10 cellular contexts compared by ENCODE assay signal in the genomic region with DNA sequence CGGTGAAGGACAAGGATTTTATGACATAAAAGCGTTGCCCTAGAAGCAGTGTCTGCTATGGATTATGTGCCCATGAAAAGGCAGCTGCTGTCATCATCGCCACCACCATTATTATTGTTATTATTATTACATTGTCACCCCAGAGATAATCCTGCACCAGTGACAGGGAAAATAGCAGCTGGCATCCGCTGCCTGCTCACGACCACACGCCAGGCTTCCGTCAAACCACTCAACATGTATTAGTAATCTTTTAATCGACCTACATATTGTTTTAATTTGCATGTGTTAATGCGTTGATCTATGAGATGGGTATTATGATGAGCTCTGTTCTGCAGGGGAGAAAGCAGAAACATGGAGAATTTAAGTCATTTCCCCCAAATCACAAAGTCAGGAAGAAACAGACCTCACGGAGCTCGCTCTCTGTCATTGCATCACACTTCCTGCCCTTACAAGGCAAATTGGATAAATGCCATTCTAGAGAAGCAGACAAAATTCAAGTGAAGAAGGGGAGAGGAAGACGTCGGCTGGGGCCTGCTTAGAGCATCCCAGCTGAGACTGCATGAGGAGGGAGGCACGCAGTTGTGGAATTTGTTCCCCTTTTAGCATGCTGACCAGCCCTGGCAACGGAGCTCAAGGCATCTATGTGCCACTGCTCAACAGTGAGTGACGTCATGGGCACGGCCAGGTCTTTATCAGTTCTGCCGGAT. TPM values are rescaled to one million over a fixed set of nuclear protein-coding genes. Genes with fewer than 3 reads are reported as not detected.
A peak's percentile ranks its signal among the peaks of the same experiment; 100 is the strongest.
DNase-seq lines count a peak whose midpoint lies in the region; ATAC-seq and TF ChIP-seq lines count a peak whose summit lies in the region.
"Had no signal": no experiment of that assay in that cellular context is flagged by ENCODE, and none has a peak within 500 bp of the region (broad histone marks: within the 10 kb centered on the region; RNA-seq: fewer than 3 reads in every experiment).

A gene with protein sequence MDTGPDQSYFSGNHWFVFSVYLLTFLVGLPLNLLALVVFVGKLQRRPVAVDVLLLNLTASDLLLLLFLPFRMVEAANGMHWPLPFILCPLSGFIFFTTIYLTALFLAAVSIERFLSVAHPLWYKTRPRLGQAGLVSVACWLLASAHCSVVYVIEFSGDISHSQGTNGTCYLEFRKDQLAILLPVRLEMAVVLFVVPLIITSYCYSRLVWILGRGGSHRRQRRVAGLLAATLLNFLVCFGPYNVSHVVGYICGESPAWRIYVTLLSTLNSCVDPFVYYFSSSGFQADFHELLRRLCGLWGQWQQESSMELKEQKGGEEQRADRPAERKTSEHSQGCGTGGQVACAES (plus strand): TSS at position 594 of the 707 bp plus-strand sequence. CDS start 431 bp downstream, outside the sequence.

- H3K9me2 ChIP-seq in Loucy (replicated peaks; ENCODE audit: low read depth, low read length), result no peaks in the 10 kb centered on the region

- H3K27ac Mint-ChIP-seq in CD14-positive monocyte, result peak within 1 kb of the TSS; percentile 55 to 90 (median 85)

- H3K27me3 ChIP-seq in Loucy (ENCODE audit: insufficient read depth, low read length, poor library complexity, severe bottlenecking), result no peaks in the 10 kb centered on the region

- TF ChIP-seq CTCF in CD14-positive monocyte (IDR thresholded peaks at IDR 0.05) (no peak), Loucy (conservative IDR thresholded peaks at IDR 0.05; ENCODE audit: low read length) (no peak), choroid plexus epithelial cell (conservative IDR thresholded peaks at IDR 0.05; ENCODE audit: low read depth, low read length) (no peak)

- no peaks in the 10 kb centered on the region for H3K9me3 ChIP-seq in Loucy (ENCODE audit: insufficient read depth, low read depth, low read length)

- ATAC-seq in HG02840 (IDR thresholded peaks at IDR 0.05; ENCODE audit: low FRiP score, unreplicated experiment), result no peak

- H3K36me3 ChIP-seq in Loucy (ENCODE audit: insufficient read depth, low read length), result no peaks in the 10 kb centered on the region

- no peaks in the 10 kb centered on the region for H3K79me2 ChIP-seq in Loucy (ENCODE audit: insufficient read depth, low read length)

- no peak within 1 kb of the TSS for H3K4me3 ChIP-seq in Loucy (ENCODE audit: low read length, poor library complexity, severe bottlenecking)
- no peak within 1 kb of the TSS for H3K4me3 ChIP-seq in choroid plexus epithelial cell (ENCODE audit: low read depth, low read length)

- H3K9me3 Mint-ChIP-seq in CD14-positive monocyte, result no peaks in the 10 kb centered on the region

- H3K4me1 ChIP-seq in Loucy (ENCODE audit: insufficient read depth, low read length, poor library complexity, severe bottlenecking), result peaks cover 3% of the 10 kb centered on the region

- H3F3A ChIP-seq in Loucy (ENCODE audit: low read depth), result no peaks in the 10 kb centered on the region

- H3K4me3 Mint-ChIP-seq in CD14-positive monocyte, result peak within 1 kb of the TSS in 1 of 2 donors; percentile 36

- peaks cover 0 to 14% (median 6%) of the 10 kb centered on the region in 3 donors for H3K27me3 Mint-ChIP-seq in CD14-positive monocyte (ENCODE audit: low read depth in 3 of 3)

- H3K4me2 ChIP-seq in Loucy (ENCODE audit: low read depth, low read length, poor library complexity, severe bottlenecking), result no peak within 1 kb of the TSS

- no peak within 1 kb of the TSS for H3K9ac ChIP-seq in Loucy (ENCODE audit: low read depth, low read length, poor library complexity, severe bottlenecking)

- H2AFZ ChIP-seq in Loucy (ENCODE audit: low read length), result 0 out of 2 replicates have a peak within 1 kb of the TSS, but pooled peaks have one; percentile 41

- H4K20me1 ChIP-seq in Loucy (ENCODE audit: insufficient read depth, low read length, poor library complexity, severe bottlenecking), result no peaks in the 10 kb centered on the region

- peaks cover 21% of the 10 kb centered on the region for H3K4me1 Mint-ChIP-seq in CD14-positive monocyte

- intact Hi-C loops in CD14-positive monocyte (cut with micrococcal nuclease), result loop anchor here (10.0 kb wide), 2 partner anchors 53 to 137 kb away; a partner anchor contains a TSS

- peak; percentile 90 for DNase-seq in CD14-positive monocyte (ENCODE audit: low spot score)
- peak; percentile 69 for DNase-seq in choroid plexus epithelial cell (ENCODE audit: low read depth)
- peak; percentile 42 for DNase-seq in midbrain (lab: John Stamatoyannopoulos, UW)
- DNase-seq in central memory CD4-positive, alpha-beta T cell, result no peak
- DNase-seq in NCI-H2171 treated with DMSO at 0.1 percent for 48 hours (lab: John Stamatoyannopoulos, UW), result no peak
- no peak for DNase-seq in stimulated activated CD4-positive, alpha-beta T cell treated with anti-CD3 and anti-CD28 coated beads, Interleukin-2, amount 100 ng/mL, for 48 hours
- DNase-seq: activated naive CD4-positive, alpha-beta T cell treated with anti-CD3 and anti-CD28 coated beads, Interleukin-2, amount 50 U/mL, for 16 hours; stimulated activated naive CD4-positive, alpha-beta T cell treated with Interleukin-2 at 50 U/mL for 16 hours had no signal

- H3K36me3 Mint-ChIP-seq in CD14-positive monocyte, result no peaks in the 10 kb centered on the region

RNA-seq across cellular contexts. Expression of the gene that starts here (rescaled TPM):
- 1 to 10 TPM; 1.2 TPM for polyA plus RNA-seq in CD14-positive monocyte

Comparison
In these comparisons a context has a peak if more than half of its experiments do, and no peak if none do; other contexts are left out.
1. DNase-seq: peak in CD14-positive monocyte (single experiment), choroid plexus epithelial cell (single experiment) and midbrain (single experiment); none in central memory CD4-positive, alpha-beta T cell (single experiment), NCI-H2171 treated with DMSO at 0.1 percent for 48 hours (single experiment) and stimulated activated CD4-positive, alpha-beta T cell treated with anti-CD3 and anti-CD28 coated beads, Interleukin-2, amount 100 ng/mL, for 48 hours (0 of 2).